ENCODE assay signal across 8 cellular contexts in the genomic region with DNA sequence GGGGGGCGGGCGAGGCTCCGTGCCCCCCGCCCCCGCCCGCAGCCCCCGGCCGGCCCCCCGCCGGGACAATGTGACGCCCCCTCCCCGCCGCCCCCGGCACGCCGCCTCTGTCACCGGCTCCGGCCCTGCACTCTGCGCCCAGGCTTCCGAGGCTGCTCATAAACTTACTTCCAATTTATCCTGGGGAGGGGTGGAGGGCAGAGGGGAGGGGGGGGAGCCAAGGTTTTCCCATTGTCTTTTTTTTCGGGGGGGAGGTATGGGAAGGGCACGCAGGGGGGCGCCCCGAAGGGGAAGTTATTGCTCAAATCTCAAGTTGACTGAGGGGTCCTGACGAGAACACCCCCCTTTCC. TPM values are rescaled to one million over a fixed set of nuclear protein-coding genes. Genes with fewer than 3 reads are reported as not detected.
DNase-seq lines count a peak whose midpoint lies in the region; ATAC-seq and TF ChIP-seq lines count a peak whose summit lies in the region.

No MANE protein-coding gene starts in this region.

- 0 to 3% (median 1%) methylated on average over 5 to 25 of the region's 25 CpGs for WGBS in stomach, 5 donors

- no peak for ATAC-seq in CD4-positive, alpha-beta T cell (ENCODE audit: poor library complexity)
- ATAC-seq in HG02852 (IDR thresholded peaks at IDR 0.05; ENCODE audit: unreplicated experiment) (no peak), HG03565 (IDR thresholded peaks at IDR 0.05; ENCODE audit: unreplicated experiment) (no peak)

- intact Hi-C loops in CD4-positive, alpha-beta T cell (cut with DNase I, micrococcal nuclease), result loop anchor here (5.0 to 10.0 kb wide), 6 partner anchors 114 to 273 kb away; a partner anchor contains a TSS
- intact Hi-C loops in stomach (cut with DNase I; ENCODE audit: low total_unique reads), result no loop called here

- peak overlapping the region; percentile 95 for H3K4me3 Mint-ChIP-seq in CD4-positive, alpha-beta T cell

- POLR2A ChIA-PET in CD4-positive, alpha-beta T cell (lab: Charles Lee), result interaction anchor here (0.5 to 1.2 kb wide), 4 partner anchors 17 to 273 kb away, joined by 3 to 6 read pairs (median 3); a partner anchor contains a TSS

- H3K36me3 ChIP-seq in kidney epithelial cell (ENCODE audit: control insufficient read depth, insufficient read depth, low read length) (no peaks in the 10 kb centered on the region), stomach (no peaks in the 10 kb centered on the region)

- TF ChIP-seq EP300 in stomach (IDR thresholded peaks at IDR 0.05), result no peak

- H3K27me3 ChIP-seq in CD4-positive, alpha-beta T cell (ENCODE audit: control insufficient read depth, insufficient read depth, low read length), result no peaks in the 10 kb centered on the region
- H3K27me3 ChIP-seq in kidney epithelial cell (ENCODE audit: control insufficient read depth, insufficient read depth, low read length) (no peaks in the 10 kb centered on the region), stomach (no peaks in the 10 kb centered on the region)

- CTCF ChIA-PET in CD4-positive, alpha-beta T cell (lab: Charles Lee), result interaction anchor here (1.0 kb wide), 1 partner anchor 18 kb away, joined by 3 read pairs; no protein-coding TSS in a partner anchor

- DNase-seq in CD4-positive, alpha-beta T cell, result peak in 2 of 10 experiments; percentile 9 to 14
- DNase-seq in NCI-H2171 (lab: John Stamatoyannopoulos, UW), result peak; percentile 51
- no peak for DNase-seq in astrocyte of the spinal cord (ENCODE audit: low read depth, low spot score)
- DNase-seq in kidney epithelial cell (ENCODE audit: low read depth), result no peak
- no peak for DNase-seq in stomach
- no peak for DNase-seq in NCI-H2196 treated with DMSO at 0.1 percent for 48 hours (lab: John Stamatoyannopoulos, UW; ENCODE audit: unreplicated experiment)

- no peaks in the 10 kb centered on the region for H3K9me3 Mint-ChIP-seq in CD4-positive, alpha-beta T cell

- H3K36me3 Mint-ChIP-seq in CD4-positive, alpha-beta T cell (ENCODE audit: low read depth), result peaks cover 22% of the 10 kb centered on the region

- in situ Hi-C loops in astrocyte of the spinal cord (cut with HindIII; ENCODE audit: low sequenced_read_pairs), result no loop called here

- H3K27me3 Mint-ChIP-seq in CD4-positive, alpha-beta T cell, result peaks cover 4% of the 10 kb centered on the region

- H3K4me1 ChIP-seq in stomach, result peaks cover 6 to 52% (median 32%) of the 10 kb centered on the region in 4 donors

- peak overlapping the region; percentile 85 for H3K27ac Mint-ChIP-seq in CD4-positive, alpha-beta T cell

- H3K4me3 ChIP-seq in astrocyte of the spinal cord (ENCODE audit: low read depth, low read length) (peak overlapping the region; percentile 64), kidney epithelial cell (ENCODE audit: low read depth, low read length) (peak overlapping the region; percentile 65), stomach (peak overlapping the region; percentile 82 to 98 (median 89))

- H3K27ac ChIP-seq in CD4-positive, alpha-beta T cell (ENCODE audit: low read depth, low read length), result peak overlapping the region; percentile 70
- H3K27ac ChIP-seq in stomach, result peak overlapping the region; percentile 91 to 99 (median 93)

- TF ChIP-seq POLR2A in stomach (IDR thresholded peaks at IDR 0.05), result no peak

- H3K4me1 Mint-ChIP-seq in CD4-positive, alpha-beta T cell (ENCODE audit: low read depth), result peaks cover 45% of the 10 kb centered on the region

- H3K9me3 ChIP-seq in CD4-positive, alpha-beta T cell (ENCODE audit: control insufficient read depth, low read length), result no peaks in the 10 kb centered on the region
- no peaks in the 10 kb centered on the region for H3K9me3 ChIP-seq in stomach

- TF ChIP-seq CTCF in CD4-positive, alpha-beta T cell (IDR thresholded peaks at IDR 0.05), result no peak
- TF ChIP-seq CTCF in astrocyte of the spinal cord (IDR thresholded peaks at IDR 0.05; ENCODE audit: low read depth, low read length), result no peak
- no peak for TF ChIP-seq CTCF in kidney epithelial cell (IDR thresholded peaks at IDR 0.05; ENCODE audit: insufficient read depth, low read length, poor library complexity, severe bottlenecking)
- TF ChIP-seq CTCF in stomach (IDR thresholded peaks at IDR 0.05), result no peak

RNA-seq across cellular contexts. Expression of a gene that starts 0.9 kb away (rescaled TPM):
- 10 to 100 TPM; 59.5 to 66.2 TPM for total RNA-seq in CD4-positive, alpha-beta T cell
- total RNA-seq in kidney epithelial cell (11.8 and 12.0 TPM in 2 replicates), stomach (10 to 100 TPM in 4 of 5 donors, 1 to 10 TPM in 1; 6.1 to 67.0 (median 22.2) TPM)
- 10 to 100 TPM; 10.1 to 15.1 (median 11.9) TPM for polyA plus RNA-seq in stomach
